ENCODE assay signal across 15 cellular contexts in the genomic region with DNA sequence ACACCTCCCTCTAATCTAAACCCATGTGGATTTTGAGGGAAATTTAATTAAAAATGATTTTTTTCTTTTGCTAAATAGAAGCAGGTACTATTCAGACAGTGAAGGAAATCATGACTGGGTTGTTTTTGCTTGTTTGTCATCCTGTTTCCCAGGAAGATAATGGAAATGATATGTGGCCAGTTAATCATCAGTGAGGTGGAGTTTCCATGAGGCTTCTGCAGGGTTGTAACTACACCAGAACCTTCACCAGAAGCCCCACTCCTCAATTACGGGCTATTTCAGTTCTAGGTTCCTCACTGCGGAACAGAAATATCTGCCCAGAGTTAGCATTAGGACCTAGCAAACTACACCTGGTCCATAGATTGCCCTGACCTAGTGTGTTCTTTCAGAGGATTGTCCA.
"Had no signal": no experiment of that assay in that cellular context is flagged by ENCODE, and none has a peak within 500 bp of the region (broad histone marks: within the 10 kb centered on the region; RNA-seq: fewer than 3 reads in every experiment).

No MANE protein-coding gene starts in this region.

- DNase-seq: activated CD4-positive, alpha-beta T cell treated with anti-CD3 and anti-CD28 coated beads, Interleukin-2, amount 10 ng/mL, durations not matched to agents 7 days and 5 days; activated naive CD4-positive, alpha-beta T cell; effector memory CD4-positive, alpha-beta T cell; glutamatergic neuron; hippocampal formation; lower lobe of right lung; right cardiac atrium; stimulated activated CD4-positive, alpha-beta T cell treated with anti-CD3 and anti-CD28 coated beads, Interleukin-2, amount 100 ng/mL, for 24 hours; T-helper 1 cell; T1000; testis had no signal

- H3K4me1 ChIP-seq: testis had no signal

- H3K36me3 ChIP-seq: ascending aorta, lower lobe of right lung had no signal

- H3K27ac ChIP-seq: ascending aorta, coronary artery, foreskin keratinocyte, lower lobe of right lung, testis had no signal

- H3K9me3 ChIP-seq: ascending aorta, lower lobe of right lung, testis had no signal

- H3K27me3 ChIP-seq: ascending aorta, testis had no signal

- H3K4me3 ChIP-seq: ascending aorta, coronary artery, lower lobe of right lung, testis had no signal

- ATAC-seq: activated CD4-positive, CD25-positive, alpha-beta regulatory T cell treated with anti-CD3 and anti-CD28 coated beads, Interleukin-2, amount 50 U/mL, for 24 hours; lower lobe of right lung; right cardiac atrium had no signal
